In the genomic region with DNA sequence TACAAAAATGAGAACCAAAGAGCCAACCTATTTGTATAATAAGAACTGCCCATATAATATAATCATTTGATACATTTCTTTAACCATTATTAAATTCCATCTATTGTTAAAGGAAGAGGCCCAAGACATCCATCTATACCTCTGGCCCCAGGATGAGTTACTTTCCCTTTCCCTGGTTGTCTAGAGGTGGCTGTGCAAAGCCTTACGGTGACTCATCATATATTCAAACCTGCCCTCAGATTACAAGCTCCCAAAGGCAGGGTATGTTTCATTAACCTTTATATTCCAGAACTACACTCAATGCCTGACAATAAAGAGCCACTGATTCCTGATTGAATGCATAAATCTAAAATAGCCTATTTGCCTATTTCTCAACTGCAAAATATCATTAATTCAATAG, we compare ENCODE assay signal across 29 cellular contexts.
A peak's percentile ranks its signal among the peaks of the same experiment; 100 is the strongest.
DNase-seq lines count a peak whose midpoint lies in the region; ATAC-seq, FAIRE-seq and TF ChIP-seq lines count a peak whose summit lies in the region.
"Had no signal": no experiment of that assay in that cellular context is flagged by ENCODE, and none has a peak within 500 bp of the region (broad histone marks: within the 10 kb centered on the region; RNA-seq: fewer than 3 reads in every experiment).

No MANE protein-coding gene starts in this region.

- no peak overlapping the region for H2BK15ac ChIP-seq in IMR-90 (ENCODE audit: low read depth, low read length)

- POLR2A ChIA-PET in IMR-90 (lab: Charles Lee; ENCODE audit: unreplicated experiment), result no interaction called here

- no peak for TF ChIP-seq POLR2A in IMR-90 (IDR thresholded peaks at IDR 0.05; ENCODE audit: low read depth, low read length)
- no peak for TF ChIP-seq POLR2A in upper lobe of left lung (IDR thresholded peaks at IDR 0.05)

- no peak overlapping the region for H3K4ac ChIP-seq in IMR-90 (ENCODE audit: low read depth, low read length)

- no peaks in the 10 kb centered on the region for H3K79me2 ChIP-seq in astrocyte (ENCODE audit: insufficient read depth, low read length)
- H3K79me2 ChIP-seq: parathyroid adenoma had no signal

- H3K4me3 ChIP-seq in IMR-90 (ENCODE audit: insufficient read depth, low read depth, low read length), result no peak overlapping the region
- no peak overlapping the region for H3K4me3 ChIP-seq in astrocyte (ENCODE audit: insufficient read depth, low read depth, low read length)
- H3K4me3 ChIP-seq in upper lobe of left lung, result no peak overlapping the region
- H3K4me3 ChIP-seq: GM12878, neural progenitor cell, transverse colon had no signal

- WGBS in IMR-90 (ENCODE audit: extremely low coverage in 2 of 2, insufficient read length in 1 of 2), 2 experiments, result no CpG with 5 or more reads among the region's 1 CpG
- 86 to 100% methylated on average over 1 of the region's 1 CpG for WGBS in upper lobe of left lung, 2 donors

- in situ Hi-C loops in IMR-90 (cut with MboI; ENCODE audit: low sequenced_read_pairs), result no loop called here

- no peak overlapping the region for H2AK5ac ChIP-seq in IMR-90 (ENCODE audit: low read depth, low read length)

- H3K9me3 Mint-ChIP-seq in astrocyte (ENCODE audit: unreplicated experiment), result peaks cover 6% of the 10 kb centered on the region
- H3K9me3 Mint-ChIP-seq: activated T-helper 17 cell treated with anti-CD3 and anti-CD28 coated beads, Interleukin-2, amount 50 U/mL, for 72 hours; neural progenitor cell had no signal

- CTCF ChIA-PET in IMR-90 (lab: Yijun Ruan, JAX), result no interaction called here

- TF ChIP-seq EP300 in upper lobe of left lung (IDR thresholded peaks at IDR 0.05), result no peak

- no peak for FAIRE-seq in astrocyte (lab: Jason Lieb, UNC)
- FAIRE-seq: GM12878, TTC549 had no signal

- H3K14ac ChIP-seq in IMR-90 (replicated peaks; ENCODE audit: low read depth, low read length), result no peak overlapping the region

- H2AFZ ChIP-seq in IMR-90 (replicated peaks; ENCODE audit: low read length, poor library complexity) (no peak overlapping the region), astrocyte (ENCODE audit: low read depth, low read length) (no peak overlapping the region)
- H2AFZ ChIP-seq: neural progenitor cell, parathyroid adenoma had no signal

- H3K23ac ChIP-seq in IMR-90 (ENCODE audit: low read depth, low read length), result no peak overlapping the region

- no peaks in the 10 kb centered on the region for H3K9me1 ChIP-seq in IMR-90 (ENCODE audit: insufficient read depth, low read length)

- ATAC-seq in IMR-90 (ENCODE audit: low read depth) (no peak), foreskin keratinocyte (peak; percentile 99), upper lobe of left lung (ENCODE audit: low FRiP score in 2 of 2) (no peak), GM19324 (IDR thresholded peaks at IDR 0.05; ENCODE audit: low FRiP score, unreplicated experiment) (no peak)
- ATAC-seq: activated CD4-positive, CD25-positive, alpha-beta regulatory T cell treated with anti-CD3 and anti-CD28 coated beads, Interleukin-2, amount 50 U/mL, for 24 hours; activated T-helper 17 cell treated with anti-CD3 and anti-CD28 coated beads, Interleukin-2, amount 50 U/mL, for 72 hours; GM12878; right cardiac atrium had no signal

- no peak overlapping the region for H2BK20ac ChIP-seq in IMR-90 (ENCODE audit: low read depth, low read length)

- H3K4me3 Mint-ChIP-seq in astrocyte (ENCODE audit: unreplicated experiment), result no peak overlapping the region
- H3K4me3 Mint-ChIP-seq: activated T-helper 17 cell treated with anti-CD3 and anti-CD28 coated beads, Interleukin-2, amount 50 U/mL, for 72 hours; IgD-negative memory B cell; neural progenitor cell; T-helper 1 cell treated with Interleukin-12 subunit alpha and Interleukin-12 subunit beta and Interleukin-4 antibody, amounts not matched to agents 30 μg/mL and 1 μg/mL, for 36 hours had no signal

- H3K18ac ChIP-seq in IMR-90 (ENCODE audit: low read depth, low read length), result no peak overlapping the region

- H4K20me1 ChIP-seq in IMR-90 (ENCODE audit: insufficient read depth, low read length), result no peaks in the 10 kb centered on the region
- H4K20me1 ChIP-seq in astrocyte (ENCODE audit: insufficient read depth, low read length), result no peaks in the 10 kb centered on the region

- H3K27ac ChIP-seq in IMR-90 (ENCODE audit: insufficient read depth, low read length), result no peak overlapping the region
- H3K27ac ChIP-seq in astrocyte (ENCODE audit: low read depth, low read length), result no peak overlapping the region
- H3K27ac ChIP-seq in foreskin keratinocyte, result no peak overlapping the region
- no peak overlapping the region for H3K27ac ChIP-seq in upper lobe of left lung
- H3K27ac ChIP-seq: neural progenitor cell, parathyroid adenoma, transverse colon had no signal

- TF ChIP-seq RAD21 in IMR-90 (IDR thresholded peaks at IDR 0.05; ENCODE audit: low read length), result no peak

- H4K91ac ChIP-seq in IMR-90 (ENCODE audit: insufficient read depth, low read depth, low read length), result no peak overlapping the region

- TF ChIP-seq CTCF in IMR-90 (conservative IDR thresholded peaks at IDR 0.05; ENCODE audit: low read depth, low read length) (no peak), astrocyte (IDR thresholded peaks at IDR 0.05; ENCODE audit: insufficient read depth, low read depth, low read length) (no peak), foreskin keratinocyte (conservative IDR thresholded peaks at IDR 0.05) (no peak), upper lobe of left lung (IDR thresholded peaks at IDR 0.05) (no peak)

- H3K27me3 ChIP-seq in IMR-90 (ENCODE audit: control insufficient read depth, insufficient read depth, low read length) (no peaks in the 10 kb centered on the region), astrocyte (ENCODE audit: insufficient read depth, low read length) (no peaks in the 10 kb centered on the region), foreskin keratinocyte (no peaks in the 10 kb centered on the region), upper lobe of left lung (no peaks in the 10 kb centered on the region)
- H3K27me3 ChIP-seq: neural progenitor cell, transverse colon had no signal

- no peak overlapping the region for H4K5ac ChIP-seq in IMR-90 (ENCODE audit: low read depth, low read length)

- no peak overlapping the region for H2BK120ac ChIP-seq in IMR-90 (ENCODE audit: low read depth, low read length)

- peaks cover 2% of the 10 kb centered on the region; the same call in 1 of the 2 replicates for H3K9me3 ChIP-seq in IMR-90 (ENCODE audit: control insufficient read depth, insufficient read depth, low read length)
- H3K9me3 ChIP-seq in astrocyte (ENCODE audit: insufficient read depth, low read depth, low read length), result no peaks in the 10 kb centered on the region
- no peaks in the 10 kb centered on the region for H3K9me3 ChIP-seq in upper lobe of left lung
- H3K9me3 ChIP-seq: SK-N-SH, transverse colon had no signal

- H3K27me3 Mint-ChIP-seq in astrocyte (ENCODE audit: low read depth, unreplicated experiment), result no peaks in the 10 kb centered on the region
- H3K27me3 Mint-ChIP-seq: IgD-negative memory B cell had no signal

- no peak overlapping the region for H2AK9ac ChIP-seq in IMR-90 (replicated peaks; ENCODE audit: low read depth, low read length, poor library complexity)

- H3K4me1 ChIP-seq in IMR-90 (ENCODE audit: control insufficient read depth, insufficient read depth, low read length) (no peaks in the 10 kb centered on the region), astrocyte (ENCODE audit: insufficient read depth, low read length) (no peaks in the 10 kb centered on the region), foreskin keratinocyte (peaks cover 3% of the 10 kb centered on the region), upper lobe of left lung (no peaks in the 10 kb centered on the region)
- H3K4me1 ChIP-seq: neural progenitor cell, parathyroid adenoma, transverse colon had no signal

- H3K56ac ChIP-seq in IMR-90 (ENCODE audit: extremely low read depth, insufficient read depth, low read length), result no peak overlapping the region

- H3K4me2 ChIP-seq in IMR-90 (ENCODE audit: low read depth, low read length), result no peak overlapping the region
- no peak overlapping the region for H3K4me2 ChIP-seq in astrocyte (ENCODE audit: low read length)
- H3K4me2 ChIP-seq: neural progenitor cell, SK-N-SH had no signal

- peaks cover 11% of the 10 kb centered on the region for H3K4me1 Mint-ChIP-seq in astrocyte (ENCODE audit: low read depth, unreplicated experiment)
- H3K4me1 Mint-ChIP-seq: activated T-helper 17 cell treated with anti-CD3 and anti-CD28 coated beads, Interleukin-2, amount 50 U/mL, for 72 hours; IgD-negative memory B cell; neural progenitor cell had no signal

- H3K79me1 ChIP-seq in IMR-90 (ENCODE audit: low read depth in 1 of 2, low read length in 2 of 2), result no peaks in the 10 kb centered on the region

- H3K9ac ChIP-seq in IMR-90 (ENCODE audit: low read depth, low read length) (no peak overlapping the region), astrocyte (ENCODE audit: low read length) (no peak overlapping the region)
- H3K9ac ChIP-seq: neural progenitor cell, parathyroid adenoma, SK-N-SH had no signal

- H3K36me3 ChIP-seq in IMR-90 (ENCODE audit: control insufficient read depth, insufficient read depth, low read length) (no peaks in the 10 kb centered on the region), astrocyte (ENCODE audit: insufficient read depth, low read length) (no peaks in the 10 kb centered on the region), upper lobe of left lung (no peaks in the 10 kb centered on the region)
- H3K36me3 ChIP-seq: neural progenitor cell, transverse colon had no signal

- H3K36me3 Mint-ChIP-seq in astrocyte (ENCODE audit: low read depth, unreplicated experiment), result no peaks in the 10 kb centered on the region
- H3K36me3 Mint-ChIP-seq: neural progenitor cell had no signal

- intact Hi-C loops in IMR-90 (cut with micrococcal nuclease), result no loop called here

- H2BK5ac ChIP-seq in IMR-90 (ENCODE audit: low read depth, low read length, poor library complexity, severe bottlenecking), result no peak overlapping the region

- dilution Hi-C loops in IMR-90 (cut with HindIII; ENCODE audit: low sequenced_read_pairs, unreplicated experiment), result no loop called here

- BruUV-seq in IMR-90 (replicated peaks; lab: Mats Ljungman, UMichigan), result no TSS peak

- DNase-seq in DMS53 treated with DMSO at 0.1 percent for 48 hours (lab: John Stamatoyannopoulos, UW; ENCODE audit: unreplicated experiment) (peak; percentile 11), IMR-90 (no peak), astrocyte (ENCODE audit: low read depth) (peak; percentile 32), foreskin keratinocyte (peak; percentile 46 to 72), NCI-H748 treated with DMSO at 0.1 percent for 48 hours (lab: John Stamatoyannopoulos, UW) (no peak), upper lobe of left lung (no peak)
- DNase-seq in stimulated activated CD8-positive, alpha-beta memory T cell treated with anti-CD3 and anti-CD28 coated beads, Interleukin-4, amount 100 ng/mL, for 48 hours, result no peak
- DNase-seq: activated CD4-positive, alpha-beta T cell treated with anti-CD3 and anti-CD28 coated beads, Interleukin-2, amount 50 U/mL, for 48 hours; activated CD8-positive, alpha-beta memory T cell treated with anti-CD3 and anti-CD28 coated beads, Interleukin-2, amount 50 U/mL, for 4 hours; activated naive CD4-positive, alpha-beta T cell treated with anti-CD3 and anti-CD28 coated beads, Interleukin-2, amount 50 U/mL, for 16 hours; central memory CD4-positive, alpha-beta T cell; dermis blood vessel endothelial cell; DND-41; head of caudate nucleus; NCI-H1105; NCI-H187 treated with DMSO at 0.1 percent for 48 hours; right cardiac atrium; SK-N-SH; stimulated activated CD4-positive, alpha-beta T cell treated with anti-CD3 and anti-CD28 coated beads, Interleukin-2, amount 100 ng/mL, for 48 hours; transverse colon had no signal

- H4K8ac ChIP-seq in IMR-90 (ENCODE audit: low read depth in 2 of 2, low read length in 2 of 2), result no peak overlapping the region

- no peak overlapping the region for H3K27ac Mint-ChIP-seq in astrocyte (ENCODE audit: unreplicated experiment)
- H3K27ac Mint-ChIP-seq: activated T-helper 17 cell treated with anti-CD3 and anti-CD28 coated beads, Interleukin-2, amount 50 U/mL, for 72 hours; IgD-negative memory B cell; neural progenitor cell; T-helper 1 cell treated with Interleukin-12 subunit alpha and Interleukin-12 subunit beta and Interleukin-4 antibody, amounts not matched to agents 30 μg/mL and 1 μg/mL, for 36 hours had no signal

Comparison
In these comparisons a context has a peak if more than half of its experiments do, and no peak if none do; other contexts are left out.
1. DNase-seq: peak in DMS53 treated with DMSO at 0.1 percent for 48 hours (single experiment), astrocyte (single experiment) and foreskin keratinocyte (2 of 2); none in IMR-90 (single experiment), stimulated activated CD8-positive, alpha-beta memory T cell treated with anti-CD3 and anti-CD28 coated beads, Interleukin-4, amount 100 ng/mL, for 48 hours (single experiment), NCI-H748 treated with DMSO at 0.1 percent for 48 hours (single experiment) and upper lobe of left lung (0 of 2).